Comparison of ENCODE assay signal across 26 cellular contexts in genomic region chr4:74734995-74735394, GRCh38. TPM values are rescaled to one million over a fixed set of nuclear protein-coding genes. Genes with fewer than 3 reads are reported as not detected.
"Had no signal": no experiment of that assay in that cellular context is flagged by ENCODE, and none has a peak within 500 bp of the region (broad histone marks: within the 10 kb centered on the region; RNA-seq: fewer than 3 reads in every experiment).

No MANE protein-coding gene starts in this region.

- ATAC-seq: naive thymus-derived CD8-positive, alpha-beta T cell; natural killer cell treated with Interleukin-12 subunit alpha and Interleukin-12 subunit beta and Interleukin-15 and Interleukin-18, amount 100 ng/mL, for 72 hours; psoas muscle; right cardiac atrium; right lobe of liver; stimulated activated effector memory CD8-positive, alpha-beta T cell treated with anti-CD3 and anti-CD28 coated beads, Interleukin-12 subunit alpha, Interleukin-12 subunit beta, amount 100 ng/mL, for 72 hours; stimulated activated naive B cell treated with anti-CD40 and anti-IgM and Interleukin-4, amounts not matched to agents 10 μg/mL and 1 μg/mL and 100 μg/mL, for 72 hours had no signal

- FAIRE-seq: small intestine, urothelium cell line had no signal

- H3K27me3 ChIP-seq: ovary, right lobe of liver, sigmoid colon, stomach, thyroid gland, tibial nerve, upper lobe of left lung had no signal

- H2AFZ ChIP-seq: parathyroid adenoma had no signal

- H3K9ac ChIP-seq: parathyroid adenoma had no signal

- H3K4me3 ChIP-seq: ovary, psoas muscle, right lobe of liver, sigmoid colon, stomach, thoracic aorta, thyroid gland, tibial nerve, upper lobe of left lung had no signal

- DNase-seq: naive thymus-derived CD8-positive, alpha-beta T cell; nephron progenitor cell; occipital lobe; ovary; psoas muscle; right lobe of liver; sigmoid colon; small intestine; stimulated activated CD4-positive, alpha-beta T cell treated with anti-CD3 and anti-CD28 coated beads, Interleukin-15, amount 100 ng/mL, for 24 hours; stimulated activated CD4-positive, alpha-beta T cell treated with anti-CD3 and anti-CD28 coated beads, Interleukin-2, amount 100 ng/mL, for 24 hours; stimulated activated CD4-positive, alpha-beta T cell treated with anti-CD3 and anti-CD28 coated beads, Interleukin-2, amount 100 ng/mL, for 48 hours; stimulated activated CD4-positive, alpha-beta T cell treated with anti-CD3 and anti-CD28 coated beads, Interleukin-4, amount 100 ng/mL, for 24 hours; stimulated activated naive B cell treated with anti-CD40 and anti-IgM and Interleukin-4, amounts not matched to agents 10 μg/mL and 1 μg/mL and 100 μg/mL, for 72 hours; stimulated activated naive CD4-positive, alpha-beta T cell treated with Interleukin-2 at 50 U/mL for 16 hours; stomach; thyroid gland; trophoblast cell; upper lobe of left lung had no signal

- H3K79me2 ChIP-seq: parathyroid adenoma had no signal

- H3K4me1 ChIP-seq: parathyroid adenoma, psoas muscle, right lobe of liver, stomach, thyroid gland, tibial nerve, upper lobe of left lung had no signal

- H3K9me3 ChIP-seq: ovary, psoas muscle, right lobe of liver, sigmoid colon, stomach, thoracic aorta, thyroid gland, tibial nerve, upper lobe of left lung had no signal

- H3K36me3 ChIP-seq: ovary, right lobe of liver, sigmoid colon, stomach, thoracic aorta, thyroid gland, tibial nerve, upper lobe of left lung had no signal

- H3K27ac ChIP-seq: ovary, parathyroid adenoma, psoas muscle, right lobe of liver, sigmoid colon, stomach, thoracic aorta, thyroid gland, tibial nerve, upper lobe of left lung had no signal

RNA-seq across cellular contexts. Expression of gene BTC, which starts 59.3 kb away (rescaled TPM):
- total RNA-seq: naive thymus-derived CD8-positive, alpha-beta T cell; natural killer cell treated with Interleukin-12 subunit alpha and Interleukin-12 subunit beta and Interleukin-15 and Interleukin-18, amount 100 ng/mL, for 72 hours; neural crest cell had no signal
- polyA plus RNA-seq: naive thymus-derived CD8-positive, alpha-beta T cell had no signal
